14 cellular contexts compared by ENCODE assay signal in genomic region chr10:33099748-33100147, GRCh38.
DNase-seq lines count a peak whose midpoint lies in the region; ATAC-seq, FAIRE-seq and TF ChIP-seq lines count a peak whose summit lies in the region.
"Had no signal": no experiment of that assay in that cellular context is flagged by ENCODE, and none has a peak within 500 bp of the region (broad histone marks: within the 10 kb centered on the region; RNA-seq: fewer than 3 reads in every experiment).

No MANE protein-coding gene starts in this region.

- no peaks in the 10 kb centered on the region for H3K36me3 ChIP-seq in CD4-positive, alpha-beta memory T cell (ENCODE audit: insufficient read depth, low read length)
- H3K36me3 ChIP-seq in astrocyte (ENCODE audit: insufficient read depth, low read length): no peaks in the 10 kb centered on the region

- peak overlapping the region; percentile 12 for H3K4me2 ChIP-seq in astrocyte (ENCODE audit: low read length)

- no peak overlapping the region for H3K9ac ChIP-seq in astrocyte (ENCODE audit: low read length)

- DNase-seq in CD4-positive, alpha-beta memory T cell: no peak
- no peak for DNase-seq in H54 (ENCODE audit: insufficient read length, low spot score)
- peak; percentile 83 for DNase-seq in astrocyte (ENCODE audit: low read depth)
- DNase-seq in natural killer cell: no peak
- no peak for DNase-seq in cerebellum (ENCODE audit: low spot score)
- DNase-seq in type B pancreatic cell (ENCODE audit: extremely low spot score, unreplicated experiment): no peak
- DNase-seq: activated effector memory CD4-positive, alpha-beta T cell treated with anti-CD3 and anti-CD28 coated beads, Interleukin-2, amount 50 U/mL, for 16 hours; DMS 273 treated with DMSO at 0.1 percent for 48 hours; NCI-H1417; occipital lobe; substantia nigra had no signal

- intact Hi-C loops in CD4-positive, alpha-beta memory T cell (cut with micrococcal nuclease): loop anchor here (1.0 to 2.0 kb wide), 2 partner anchors 11 to 15 kb away; no protein-coding TSS in a partner anchor
- intact Hi-C loops in natural killer cell (cut with micrococcal nuclease): loop anchor here (5.0 kb wide), 1 partner anchor 38 kb away; no protein-coding TSS in a partner anchor

- CTCF ChIA-PET in CD4-positive, alpha-beta memory T cell (lab: Charles Lee; ENCODE audit: partially characterized antibody): interaction anchor here (1.2 to 6.4 kb wide), 7 partner anchors 8 to 70 kb away, joined by 3 to 36 read pairs (median 6); no protein-coding TSS in a partner anchor

- peak; percentile 23 for FAIRE-seq in H54 (lab: Jason Lieb, UNC)
- FAIRE-seq in astrocyte (lab: Jason Lieb, UNC): peak; percentile 92

- peaks cover 55 to 91% (median 73%) of the 10 kb centered on the region in 4 donors for H3K4me1 Mint-ChIP-seq in CD4-positive, alpha-beta memory T cell
- H3K4me1 Mint-ChIP-seq in astrocyte (ENCODE audit: low read depth, unreplicated experiment) (peaks cover 17% of the 10 kb centered on the region), natural killer cell (peaks cover 19 to 32% of the 10 kb centered on the region in 2 donors), type B pancreatic cell (ENCODE audit: unreplicated experiment) (no peaks in the 10 kb centered on the region)

- peaks cover 74% of the 10 kb centered on the region for H3K4me1 ChIP-seq in CD4-positive, alpha-beta memory T cell (ENCODE audit: insufficient read depth, low read length)
- H3K4me1 ChIP-seq in astrocyte (ENCODE audit: insufficient read depth, low read length): no peaks in the 10 kb centered on the region

- peaks cover 3 to 37% (median 21%) of the 10 kb centered on the region in 8 donors for H3K9me3 Mint-ChIP-seq in CD4-positive, alpha-beta memory T cell
- peaks cover 14% of the 10 kb centered on the region for H3K9me3 Mint-ChIP-seq in astrocyte (ENCODE audit: unreplicated experiment)
- peaks cover 4% of the 10 kb centered on the region in 2 donors for H3K9me3 Mint-ChIP-seq in natural killer cell
- H3K9me3 Mint-ChIP-seq in type B pancreatic cell: peaks cover 13% of the 10 kb centered on the region

- no peaks in the 10 kb centered on the region for H3K27me3 ChIP-seq in CD4-positive, alpha-beta memory T cell (ENCODE audit: insufficient read depth, low read length)
- no peaks in the 10 kb centered on the region for H3K27me3 ChIP-seq in astrocyte (ENCODE audit: insufficient read depth, low read length)

- peak overlapping the region; percentile 35 for H3K27ac ChIP-seq in CD4-positive, alpha-beta memory T cell (ENCODE audit: low read depth, low read length)
- H3K27ac ChIP-seq in astrocyte (ENCODE audit: low read depth, low read length): peak overlapping the region; percentile 39

- H3K79me2 ChIP-seq in astrocyte (ENCODE audit: insufficient read depth, low read length): no peaks in the 10 kb centered on the region

- no peaks in the 10 kb centered on the region for H4K20me1 ChIP-seq in astrocyte (ENCODE audit: insufficient read depth, low read length)

- H3K27me3 Mint-ChIP-seq in CD4-positive, alpha-beta memory T cell: no peaks in the 10 kb centered on the region
- no peaks in the 10 kb centered on the region for H3K27me3 Mint-ChIP-seq in astrocyte (ENCODE audit: low read depth, unreplicated experiment)
- no peaks in the 10 kb centered on the region for H3K27me3 Mint-ChIP-seq in natural killer cell (ENCODE audit: low read depth in 2 of 2)
- H3K27me3 Mint-ChIP-seq in type B pancreatic cell: no peaks in the 10 kb centered on the region

- peak overlapping the region; percentile 59 to 89 (median 83) for H3K27ac Mint-ChIP-seq in CD4-positive, alpha-beta memory T cell
- H3K27ac Mint-ChIP-seq in astrocyte (ENCODE audit: unreplicated experiment): no peak overlapping the region
- peak overlapping the region; percentile 59 to 82 for H3K27ac Mint-ChIP-seq in natural killer cell
- no peak overlapping the region for H3K27ac Mint-ChIP-seq in type B pancreatic cell
- H3K27ac Mint-ChIP-seq: WTC11 had no signal

- POLR2A ChIA-PET in CD4-positive, alpha-beta memory T cell (lab: Charles Lee; ENCODE audit: partially characterized antibody): interaction anchor here (0.9 to 51.2 kb wide), 11 partner anchors 12 to 141 kb away, joined by 3 to 2213 read pairs (median 5); no protein-coding TSS in a partner anchor

- H3K4me3 ChIP-seq in CD4-positive, alpha-beta memory T cell (ENCODE audit: low read length in 2 of 2): no peak overlapping the region
- H3K4me3 ChIP-seq in astrocyte (ENCODE audit: insufficient read depth, low read depth, low read length): no peak overlapping the region
- H3K4me3 ChIP-seq: skin epidermis had no signal

- no peak overlapping the region for H2AFZ ChIP-seq in astrocyte (ENCODE audit: low read depth, low read length)

- TF ChIP-seq POLR2A in H54 (IDR thresholded peaks at IDR 0.05; ENCODE audit: low read depth, low read length): no peak

- ATAC-seq in natural killer cell: peak in 1 of 3 donors; percentile 29
- no peak for ATAC-seq in GM18502 (IDR thresholded peaks at IDR 0.05; ENCODE audit: poor library complexity, unreplicated experiment)
- ATAC-seq: WTC11 had no signal

- H3K9me3 ChIP-seq in CD4-positive, alpha-beta memory T cell (ENCODE audit: control insufficient read depth in 1 of 2, low read length in 2 of 2): peaks cover 0 to 5% of the 10 kb centered on the region in 2 donors
- H3K9me3 ChIP-seq in astrocyte (ENCODE audit: insufficient read depth, low read depth, low read length): peaks cover 4% of the 10 kb centered on the region

- peaks cover 48% of the 10 kb centered on the region in 2 donors for H3K36me3 Mint-ChIP-seq in CD4-positive, alpha-beta memory T cell
- H3K36me3 Mint-ChIP-seq in astrocyte (ENCODE audit: low read depth, unreplicated experiment) (peaks cover 5% of the 10 kb centered on the region), natural killer cell (peaks cover 3% of the 10 kb centered on the region), type B pancreatic cell (peaks cover 7% of the 10 kb centered on the region)

- H3K4me3 Mint-ChIP-seq in CD4-positive, alpha-beta memory T cell: peak overlapping the region in 7 of 8 donors; percentile 23 to 80 (median 47)
- no peak overlapping the region for H3K4me3 Mint-ChIP-seq in astrocyte (ENCODE audit: unreplicated experiment)
- H3K4me3 Mint-ChIP-seq in natural killer cell: peak overlapping the region; percentile 84
- H3K4me3 Mint-ChIP-seq in type B pancreatic cell: no peak overlapping the region
- H3K4me3 Mint-ChIP-seq: WTC11 had no signal

- no peak for TF ChIP-seq CTCF in astrocyte (IDR thresholded peaks at IDR 0.05; ENCODE audit: insufficient read depth, low read depth, low read length)
- no peak for TF ChIP-seq CTCF in natural killer cell (IDR thresholded peaks at IDR 0.05)
- no peak for TF ChIP-seq CTCF in type B pancreatic cell (conservative IDR thresholded peaks at IDR 0.05)

Comparison
In these comparisons a context has a peak if more than half of its experiments do, and no peak if none do; other contexts are left out.
1. H3K27ac Mint-ChIP-seq: peak in CD4-positive, alpha-beta memory T cell (7 of 7) and natural killer cell (2 of 2); none in astrocyte (single experiment) and type B pancreatic cell (single experiment).
2. H3K4me3 Mint-ChIP-seq: peak in CD4-positive, alpha-beta memory T cell (7 of 8) and natural killer cell (single experiment); none in astrocyte (single experiment) and type B pancreatic cell (single experiment).